12 cellular contexts compared by ENCODE assay signal in genomic region chr6:134619789-134620188, GRCh38.
A peak's percentile ranks its signal among the peaks of the same experiment; 100 is the strongest.
DNase-seq lines count a peak whose midpoint lies in the region; ATAC-seq, FAIRE-seq and TF ChIP-seq lines count a peak whose summit lies in the region.
"Had no signal": no experiment of that assay in that cellular context is flagged by ENCODE, and none has a peak within 500 bp of the region (broad histone marks: within the 10 kb centered on the region; RNA-seq: fewer than 3 reads in every experiment).

No MANE protein-coding gene starts in this region.

- H3K4me1 ChIP-seq in MM.1S (ENCODE audit: low read length) (peaks cover 15% of the 10 kb centered on the region), left lung (no peaks in the 10 kb centered on the region), right lobe of liver (no peaks in the 10 kb centered on the region), H9 (ENCODE audit: insufficient read depth, low read length) (no peaks in the 10 kb centered on the region)

- no peak overlapping the region for H2BK12ac ChIP-seq in H9 (ENCODE audit: insufficient read length, low read depth, low read length)

- no peaks in the 10 kb centered on the region for H3K9me2 ChIP-seq in MM.1S (replicated peaks; ENCODE audit: insufficient read depth, low read length)

- no peak overlapping the region for H3K27ac Mint-ChIP-seq in Calu3 (ENCODE audit: unreplicated experiment)
- H3K27ac Mint-ChIP-seq in CD4-positive, alpha-beta T cell = no peak overlapping the region
- H3K27ac Mint-ChIP-seq in H9 = peak overlapping the region in 1 of 3 experiments; percentile 0; a peak in 2 of 7 replicates
- H3K27ac Mint-ChIP-seq: nephron progenitor cell had no signal

- no peaks in the 10 kb centered on the region for H3K36me3 Mint-ChIP-seq in Calu3 (ENCODE audit: insufficient read depth, unreplicated experiment)
- H3K36me3 Mint-ChIP-seq in CD4-positive, alpha-beta T cell (ENCODE audit: low read depth) = no peaks in the 10 kb centered on the region
- no peaks in the 10 kb centered on the region; a peak in 1 of 7 replicates for H3K36me3 Mint-ChIP-seq in H9 (ENCODE audit: insufficient read depth in 1 of 3, low read depth in 3 of 3)

- TF ChIP-seq POLR2A in right lobe of liver (IDR thresholded peaks at IDR 0.05) = no peak

- peak overlapping the region; percentile 19 for H3K4me2 ChIP-seq in MM.1S (ENCODE audit: low read depth, low read length)
- H3K4me2 ChIP-seq in H9 (ENCODE audit: insufficient read depth, insufficient read length, low read length) = no peak overlapping the region

- H3K4me1 Mint-ChIP-seq in Calu3 (ENCODE audit: low read depth, unreplicated experiment) (peaks cover 25% of the 10 kb centered on the region), H9 (peaks cover 25 to 30% of the 10 kb centered on the region in 2 experiments)
- no peaks in the 10 kb centered on the region for H3K4me1 Mint-ChIP-seq in CD4-positive, alpha-beta T cell (ENCODE audit: low read depth)
- H3K4me1 Mint-ChIP-seq: nephron progenitor cell had no signal

- no peak for FAIRE-seq in bronchial epithelial cell (lab: Jason Lieb, UNC)
- FAIRE-seq: K562, RCC 7860 had no signal

- H3K4me3 ChIP-seq in MM.1S (ENCODE audit: low read length) = no peak overlapping the region
- H3K4me3 ChIP-seq in bronchial epithelial cell (ENCODE audit: low read depth, low read length) = no peak overlapping the region
- H3K4me3 ChIP-seq in left lung = no peak overlapping the region
- no peak overlapping the region for H3K4me3 ChIP-seq in right lobe of liver
- H3K4me3 ChIP-seq: K562 had no signal

- H3K14ac ChIP-seq in H9 (ENCODE audit: insufficient read depth, low read length) = no peak overlapping the region

- no TSS peak for BruUV-seq in Calu3 (replicated peaks; lab: Mats Ljungman, UMichigan)

- no peak overlapping the region for H2BK5ac ChIP-seq in H9 (ENCODE audit: insufficient read length, low read length)

- H3K79me2 ChIP-seq in MM.1S (ENCODE audit: low read length) (no peaks in the 10 kb centered on the region), H9 (ENCODE audit: insufficient read depth, low read length) (no peaks in the 10 kb centered on the region)

- H3K27me3 Mint-ChIP-seq in Calu3 (ENCODE audit: unreplicated experiment) (no peaks in the 10 kb centered on the region), H9 (ENCODE audit: low read depth) (peaks cover 2% of the 10 kb centered on the region)
- H3K27me3 Mint-ChIP-seq in CD4-positive, alpha-beta T cell = no peaks in the 10 kb centered on the region

- POLR2A ChIA-PET in CD4-positive, alpha-beta T cell (lab: Charles Lee) = no interaction called here

- no peak overlapping the region for H2BK15ac ChIP-seq in H9 (ENCODE audit: low read depth, low read length)

- peak; percentile 13 for DNase-seq in Calu3
- DNase-seq in MM.1S = peak; percentile 71
- DNase-seq in bronchial epithelial cell (ENCODE audit: low read depth) = peak; percentile 65
- no peak for DNase-seq in left lung
- no peak for DNase-seq in right lobe of liver
- DNase-seq in CD4-positive, alpha-beta T cell = no peak
- DNase-seq in H9 = no peak
- no peak for DNase-seq in stimulated activated naive CD4-positive, alpha-beta T cell (lab: John Stamatoyannopoulos, UW)
- DNase-seq: nephron progenitor cell had no signal

- no peaks in the 10 kb centered on the region for H4K20me1 ChIP-seq in MM.1S (ENCODE audit: insufficient read depth, low read length)
- no peaks in the 10 kb centered on the region for H4K20me1 ChIP-seq in H9 (ENCODE audit: control insufficient read depth, insufficient read depth, insufficient read length)

- no peak overlapping the region for H4K91ac ChIP-seq in H9 (ENCODE audit: insufficient read length, low read depth, low read length)

- no peaks in the 10 kb centered on the region for H3K79me1 ChIP-seq in H9 (ENCODE audit: insufficient read depth, low read depth, low read length, poor library complexity, severe bottlenecking)

- no peak overlapping the region for H3K9ac ChIP-seq in MM.1S (ENCODE audit: low read length)
- H3K9ac ChIP-seq in H9 (ENCODE audit: extremely low read depth, insufficient read length, low read length) = no peak overlapping the region

- H3K9me3 Mint-ChIP-seq in Calu3 (ENCODE audit: low read depth, unreplicated experiment) (no peaks in the 10 kb centered on the region), H9 (peaks cover 0 to 2% of the 10 kb centered on the region in 2 experiments; a peak in 1 of 5 replicates)
- H3K9me3 Mint-ChIP-seq in CD4-positive, alpha-beta T cell = no peaks in the 10 kb centered on the region

- H2BK120ac ChIP-seq in H9 (ENCODE audit: low read depth, low read length, poor library complexity, severe bottlenecking) = no peak overlapping the region

- H2BK20ac ChIP-seq in H9 (ENCODE audit: low read depth, low read length, poor library complexity, severe bottlenecking) = no peak overlapping the region

- no peak overlapping the region for H3K56ac ChIP-seq in H9 (ENCODE audit: insufficient read length, low read depth, low read length)

- H4K5ac ChIP-seq in H9 (ENCODE audit: insufficient read length, low read depth, low read length) = no peak overlapping the region

- H3T11ph ChIP-seq in H9 (ENCODE audit: low read length) = no peak overlapping the region

- intact Hi-C loops in Calu3 (cut with micrococcal nuclease; ENCODE audit: unreplicated experiment) = no loop called here
- intact Hi-C loops in left lung (cut with DNase I) = no loop called here
- intact Hi-C loops in right lobe of liver (cut with DNase I) = no loop called here
- intact Hi-C loops in CD4-positive, alpha-beta T cell (cut with DNase I, micrococcal nuclease) = no loop called here

- no peak overlapping the region for H3K23ac ChIP-seq in H9 (ENCODE audit: insufficient read length, low read depth, low read length)

- no peaks in the 10 kb centered on the region for H3K23me2 ChIP-seq in H9 (ENCODE audit: insufficient read length, low read depth, low read length, poor library complexity, severe bottlenecking)

- no peak overlapping the region for H3K27ac ChIP-seq in MM.1S (ENCODE audit: low read length)
- H3K27ac ChIP-seq in left lung = no peak overlapping the region
- no peak overlapping the region for H3K27ac ChIP-seq in right lobe of liver
- no peak overlapping the region for H3K27ac ChIP-seq in CD4-positive, alpha-beta T cell (ENCODE audit: low read depth, low read length)
- no peak overlapping the region for H3K27ac ChIP-seq in H9 (ENCODE audit: insufficient read length, low read depth, low read length)
- H3K27ac ChIP-seq: C4-2B had no signal

- H3K4ac ChIP-seq in H9 (ENCODE audit: low read depth, low read length) = no peak overlapping the region

- no peak overlapping the region for H2AK5ac ChIP-seq in H9 (ENCODE audit: insufficient read length, low read length)

- H3K4me3 Mint-ChIP-seq in Calu3 (ENCODE audit: low read depth, unreplicated experiment) (no peak overlapping the region), H9 (no peak overlapping the region)
- H3K4me3 Mint-ChIP-seq in CD4-positive, alpha-beta T cell = no peak overlapping the region
- H3K4me3 Mint-ChIP-seq: nephron progenitor cell had no signal

- TF ChIP-seq CTCF in Calu3 (IDR thresholded peaks at IDR 0.05; ENCODE audit: unreplicated experiment) (no peak), MM.1S (IDR thresholded peaks at IDR 0.05; ENCODE audit: low read length) (no peak), bronchial epithelial cell (IDR thresholded peaks at IDR 0.05; ENCODE audit: insufficient read depth, low read length, severe bottlenecking) (no peak), left lung (IDR thresholded peaks at IDR 0.05) (no peak), right lobe of liver (IDR thresholded peaks at IDR 0.05) (no peak), H9 (conservative IDR thresholded peaks at IDR 0.05) (no peak)
- TF ChIP-seq CTCF in CD4-positive, alpha-beta T cell (IDR thresholded peaks at IDR 0.05) = no peak

- no peaks in the 10 kb centered on the region for H3F3A ChIP-seq in MM.1S (ENCODE audit: insufficient read depth, low read length)

- 84% methylated on average over 4 of the region's 4 CpGs for WGBS in right lobe of liver (ENCODE audit: insufficient coverage, low coverage, low lambda C conversion rate, missing lambda C conversion rate)
- no CpG with 5 or more reads among the region's 4 CpGs for WGBS in H9 (ENCODE audit: extremely low coverage, insufficient read length, low lambda C conversion rate)

- CTCF ChIA-PET in Calu3 (lab: Charles Lee) = no interaction called here
- CTCF ChIA-PET in CD4-positive, alpha-beta T cell (lab: Charles Lee) = no interaction called here

- no peaks in the 10 kb centered on the region for H3K36me3 ChIP-seq in MM.1S (replicated peaks; ENCODE audit: insufficient read depth, low read length)
- H3K36me3 ChIP-seq in bronchial epithelial cell (ENCODE audit: control insufficient read depth, insufficient read depth, low read length) = no peaks in the 10 kb centered on the region
- no peaks in the 10 kb centered on the region for H3K36me3 ChIP-seq in left lung
- no peaks in the 10 kb centered on the region for H3K36me3 ChIP-seq in right lobe of liver

- H3K27me3 ChIP-seq in MM.1S (replicated peaks; ENCODE audit: insufficient read depth, low read length) = no peaks in the 10 kb centered on the region
- no peaks in the 10 kb centered on the region for H3K27me3 ChIP-seq in bronchial epithelial cell (ENCODE audit: control insufficient read depth, insufficient read depth, low read length)
- no peaks in the 10 kb centered on the region for H3K27me3 ChIP-seq in left lung
- H3K27me3 ChIP-seq in right lobe of liver = no peaks in the 10 kb centered on the region
- no peaks in the 10 kb centered on the region for H3K27me3 ChIP-seq in CD4-positive, alpha-beta T cell (ENCODE audit: control insufficient read depth, insufficient read depth, low read length)
- H3K27me3 ChIP-seq in H9 (ENCODE audit: insufficient read depth, low read length) = no peaks in the 10 kb centered on the region

- H4K8ac ChIP-seq in H9 (replicated peaks; ENCODE audit: insufficient read length, low read depth, low read length) = no peak overlapping the region

- H3K9me3 ChIP-seq in MM.1S (replicated peaks; ENCODE audit: insufficient read depth, low read length) (no peaks in the 10 kb centered on the region), left lung (no peaks in the 10 kb centered on the region), right lobe of liver (no peaks in the 10 kb centered on the region), H9 (ENCODE audit: control insufficient read depth, low read depth, low read length) (no peaks in the 10 kb centered on the region)
- H3K9me3 ChIP-seq in CD4-positive, alpha-beta T cell (ENCODE audit: control insufficient read depth, low read length) = no peaks in the 10 kb centered on the region

- H2AFZ ChIP-seq in MM.1S (ENCODE audit: low read length) = no peak overlapping the region
- H2AFZ ChIP-seq in H9 (ENCODE audit: low read length) = no peak overlapping the region

- ATAC-seq in left lung (peak; percentile 86), right lobe of liver (no peak)
- no peak for ATAC-seq in CD4-positive, alpha-beta T cell (ENCODE audit: poor library complexity)
- ATAC-seq: K562 had no signal

- no peak overlapping the region for H3K18ac ChIP-seq in H9 (ENCODE audit: insufficient read length, low read depth, low read length)

Comparison
In these comparisons a context has a peak if more than half of its experiments do, and no peak if none do; other contexts are left out.
1. DNase-seq: peak in Calu3 (single experiment), MM.1S (single experiment) and bronchial epithelial cell (single experiment); none in left lung (0 of 2), right lobe of liver (0 of 3), CD4-positive, alpha-beta T cell (0 of 10), H9 (single experiment) and stimulated activated naive CD4-positive, alpha-beta T cell (0 of 6).